ENCODE assay signal across 26 cellular contexts in the genomic region with DNA sequence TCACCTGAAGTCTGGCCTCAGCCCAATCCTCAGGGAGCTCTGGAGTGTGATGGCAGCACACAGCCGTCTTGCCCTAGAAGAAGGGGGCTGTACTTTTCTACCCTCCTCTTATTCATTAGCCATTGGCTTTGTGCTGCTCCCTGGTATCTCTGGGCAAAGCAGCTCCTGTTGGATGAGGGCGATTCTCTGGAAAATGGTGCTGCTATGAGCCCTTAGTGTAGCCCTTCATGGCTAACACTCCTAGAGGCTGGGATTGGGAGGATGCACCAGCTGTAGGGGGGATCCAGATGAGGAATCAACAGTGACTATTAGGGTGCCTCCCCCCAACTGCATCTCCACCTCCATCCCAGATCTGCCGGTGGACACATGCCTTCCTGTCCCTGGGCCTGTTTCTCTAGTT. TPM values are rescaled to one million over a fixed set of nuclear protein-coding genes. Genes with fewer than 3 reads are reported as not detected.
DNase-seq lines count a peak whose midpoint lies in the region; ATAC-seq and TF ChIP-seq lines count a peak whose summit lies in the region.
"Had no signal": no experiment of that assay in that cellular context is flagged by ENCODE, and none has a peak within 500 bp of the region (broad histone marks: within the 10 kb centered on the region; RNA-seq: fewer than 3 reads in every experiment).

No MANE protein-coding gene starts in this region.

- H3K4me1 Mint-ChIP-seq in endodermal cell (peaks cover 22% of the 10 kb centered on the region), mesothelial cell of epicardium (peaks cover 2% of the 10 kb centered on the region), osteocyte (ENCODE audit: unreplicated experiment) (no peaks in the 10 kb centered on the region)
- H3K4me1 Mint-ChIP-seq: CD4-positive, alpha-beta memory T cell; CD4-positive, CD25-positive, alpha-beta regulatory T cell; CD8-positive, alpha-beta memory T cell had no signal

- no peak for ATAC-seq in left lobe of liver
- ATAC-seq: GM12878 had no signal

- H3K9me3 ChIP-seq in endodermal cell (ENCODE audit: control insufficient read depth, low read length): no peaks in the 10 kb centered on the region
- H3K9me3 ChIP-seq: BE2C, BLaER1 had no signal

- H3K27ac Mint-ChIP-seq in endodermal cell: no peak overlapping the region
- no peak overlapping the region for H3K27ac Mint-ChIP-seq in mesothelial cell of epicardium
- H3K27ac Mint-ChIP-seq in osteocyte (ENCODE audit: unreplicated experiment): no peak overlapping the region
- H3K27ac Mint-ChIP-seq: CD14-positive monocyte; CD4-positive, alpha-beta memory T cell; CD4-positive, CD25-positive, alpha-beta regulatory T cell; CD8-positive, alpha-beta memory T cell had no signal

- H3K4me1 ChIP-seq in endodermal cell (ENCODE audit: control insufficient read depth, insufficient read depth, low read length): peaks cover 2% of the 10 kb centered on the region
- H3K4me1 ChIP-seq: BLaER1 had no signal

- no peaks in the 10 kb centered on the region for H3K9me3 Mint-ChIP-seq in endodermal cell
- no peaks in the 10 kb centered on the region for H3K9me3 Mint-ChIP-seq in mesothelial cell of epicardium
- no peaks in the 10 kb centered on the region for H3K9me3 Mint-ChIP-seq in osteocyte (ENCODE audit: unreplicated experiment)
- H3K9me3 Mint-ChIP-seq: CD14-positive monocyte; CD8-positive, alpha-beta memory T cell had no signal

- H3K4me3 ChIP-seq in endodermal cell (ENCODE audit: low read length): no peak overlapping the region
- H3K4me3 ChIP-seq: BLaER1, GM12878 had no signal

- H3K36me3 Mint-ChIP-seq in endodermal cell (ENCODE audit: low read depth) (no peaks in the 10 kb centered on the region), mesothelial cell of epicardium (no peaks in the 10 kb centered on the region), osteocyte (ENCODE audit: unreplicated experiment) (no peaks in the 10 kb centered on the region)
- H3K36me3 Mint-ChIP-seq: CD14-positive monocyte; CD4-positive, alpha-beta memory T cell; CD4-positive, CD25-positive, alpha-beta regulatory T cell; CD8-positive, alpha-beta memory T cell had no signal

- no peak overlapping the region for H3K27ac ChIP-seq in endodermal cell (ENCODE audit: low read depth, low read length)
- H3K27ac ChIP-seq: BLaER1 had no signal

- WGBS in endodermal cell (ENCODE audit: insufficient coverage in 1 of 2, insufficient read length in 1 of 2), 2 experiments: 65 to 78% methylated on average over 2 to 3 of the region's 3 CpGs

- H3K27me3 Mint-ChIP-seq in endodermal cell (ENCODE audit: insufficient read depth): peaks cover 62% of the 10 kb centered on the region
- peaks cover 6% of the 10 kb centered on the region for H3K27me3 Mint-ChIP-seq in mesothelial cell of epicardium (ENCODE audit: low read depth)
- H3K27me3 Mint-ChIP-seq in osteocyte (ENCODE audit: unreplicated experiment): peaks cover 3% of the 10 kb centered on the region

- peaks cover 72% of the 10 kb centered on the region for H3K27me3 ChIP-seq in endodermal cell (ENCODE audit: control insufficient read depth, insufficient read depth, low read length, poor library complexity, severe bottlenecking)
- H3K27me3 ChIP-seq: BE2C, BLaER1 had no signal

- no peaks in the 10 kb centered on the region for H3K36me3 ChIP-seq in endodermal cell (ENCODE audit: control insufficient read depth, insufficient read depth, low read length)
- H3K36me3 ChIP-seq: BLaER1 had no signal

- peak; percentile 55 for DNase-seq in endodermal cell
- no peak for DNase-seq in mesothelial cell of epicardium (ENCODE audit: low spot score in 2 of 2, unreplicated experiment in 2 of 2)
- peak; percentile 57 for DNase-seq in osteocyte (ENCODE audit: extremely low spot score, unreplicated experiment)
- no peak for DNase-seq in activated CD4-positive, alpha-beta T cell treated with anti-CD3 and anti-CD28 coated beads for 4 hours
- DNase-seq in activated CD8-positive, alpha-beta memory T cell treated with anti-CD3 and anti-CD28 coated beads, Interleukin-2, amount 50 U/mL, for 48 hours: no peak
- DNase-seq in left lobe of liver (ENCODE audit: low spot score): no peak
- DNase-seq: 8988T; ACHN; BE2C; C1 segment of cervical spinal cord; CD4-positive, alpha-beta memory T cell; CD4-positive, CD25-positive, alpha-beta regulatory T cell; CD8-positive, alpha-beta memory T cell; COR-L47; DMS 273 treated with DMSO at 0.1 percent for 48 hours; DMS153; DMS79; DND-41; EL; GDM1 had no signal

- H3K4me3 Mint-ChIP-seq in endodermal cell: no peak overlapping the region
- no peak overlapping the region for H3K4me3 Mint-ChIP-seq in mesothelial cell of epicardium
- H3K4me3 Mint-ChIP-seq in osteocyte (ENCODE audit: unreplicated experiment): no peak overlapping the region
- H3K4me3 Mint-ChIP-seq: CD14-positive monocyte; CD4-positive, alpha-beta memory T cell; CD4-positive, CD25-positive, alpha-beta regulatory T cell; CD8-positive, alpha-beta memory T cell had no signal

- no peak for TF ChIP-seq CTCF in endodermal cell (conservative IDR thresholded peaks at IDR 0.05)
- TF ChIP-seq CTCF in mesothelial cell of epicardium (IDR thresholded peaks at IDR 0.05; ENCODE audit: unreplicated experiment): peak; percentile 6
- no peak for TF ChIP-seq CTCF in osteocyte (IDR thresholded peaks at IDR 0.05)

- no peak overlapping the region for H3K9ac ChIP-seq in endodermal cell (ENCODE audit: extremely low read depth, low read length, poor library complexity, severe bottlenecking)
- H3K9ac ChIP-seq: BLaER1 had no signal

RNA-seq across cellular contexts. Expression of a gene that starts 32.6 kb away (rescaled TPM):
- not detected for total RNA-seq in endodermal cell
- polyA plus RNA-seq in endodermal cell (2013, experiment 1 of 2): 0.21 TPM
- 0.83 TPM for polyA plus RNA-seq in endodermal cell (2013, experiment 2 of 2)
- not detected in 3 replicates for total RNA-seq in mesothelial cell of epicardium
- not detected in 2 replicates for total RNA-seq in osteocyte
- not detected for total RNA-seq in left lobe of liver
- total RNA-seq: CD4-positive, alpha-beta memory T cell; CD4-positive, CD25-positive, alpha-beta regulatory T cell; CD8-positive, alpha-beta memory T cell; Daoy; G401; GM12878 had no signal
- polyA plus RNA-seq: AG04450; CD4-positive, alpha-beta memory T cell; CD4-positive, CD25-positive, alpha-beta regulatory T cell; CD8-positive, alpha-beta memory T cell; GM12878 had no signal

Comparison
In these comparisons a context has a peak if more than half of its experiments do, and no peak if none do; other contexts are left out.
1. DNase-seq: peak in endodermal cell (single experiment) and osteocyte (single experiment); none in mesothelial cell of epicardium (0 of 2), activated CD4-positive, alpha-beta T cell treated with anti-CD3 and anti-CD28 coated beads for 4 hours (0 of 2), activated CD8-positive, alpha-beta memory T cell treated with anti-CD3 and anti-CD28 coated beads, Interleukin-2, amount 50 U/mL, for 48 hours (single experiment) and left lobe of liver (single experiment).